Comparison of ENCODE assay signal across 15 cellular contexts in the genomic region with DNA sequence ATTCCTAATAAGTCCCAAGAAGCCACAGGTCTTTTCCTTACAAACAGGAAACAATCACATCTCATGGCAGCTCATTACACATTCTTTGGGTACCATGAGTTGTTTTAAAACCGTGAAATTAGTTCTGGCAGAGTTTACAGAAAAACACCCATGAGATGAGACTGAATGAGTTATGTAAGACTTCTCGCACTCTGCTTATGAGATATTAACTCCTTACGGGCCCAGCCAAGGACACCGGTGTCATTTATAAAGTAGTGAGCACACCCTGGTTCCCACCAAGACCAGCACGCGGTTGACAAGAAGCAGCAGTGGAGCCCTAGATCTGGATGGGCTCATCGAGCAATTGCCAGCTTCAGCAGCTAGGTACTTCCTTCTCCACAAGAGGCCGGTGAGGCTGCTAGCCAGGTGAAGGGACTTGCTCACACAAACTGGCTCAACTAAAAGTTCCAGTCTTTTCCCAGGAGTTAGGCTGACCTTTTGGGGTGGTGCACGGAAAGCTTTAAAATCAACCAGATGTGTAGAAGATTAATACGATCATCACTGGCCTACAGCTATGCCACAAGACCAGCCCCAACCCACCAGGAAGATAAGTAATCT.
A peak's percentile ranks its signal among the peaks of the same experiment; 100 is the strongest.
DNase-seq lines count a peak whose midpoint lies in the region; ATAC-seq lines count a peak whose summit lies in the region.
"Had no signal": no experiment of that assay in that cellular context is flagged by ENCODE, and none has a peak within 500 bp of the region (broad histone marks: within the 10 kb centered on the region; RNA-seq: fewer than 3 reads in every experiment).

No MANE protein-coding gene starts in this region.

- H3K4me3 Mint-ChIP-seq in activated T-cell treated with anti-CD3 and anti-CD28 coated beads, Interleukin-2, amount 50 U/mL, for 24 hours = no peak overlapping the region
- H3K4me3 Mint-ChIP-seq in T-cell = no peak overlapping the region
- H3K4me3 Mint-ChIP-seq: IgD-negative memory B cell, naive B cell had no signal

- no peak for DNase-seq in activated T-cell treated with anti-CD3 and anti-CD28 coated beads, Interleukin-2, amount 50 U/mL, for 24 hours
- DNase-seq in activated T-cell treated with anti-CD3 and anti-CD28 coated beads for 4 hours = no peak
- peak; percentile 36 for DNase-seq in AG20443 (ENCODE audit: low spot score)
- DNase-seq in T-cell = no peak
- DNase-seq in left ventricle myocardium superior = no peak
- DNase-seq in RKO (ENCODE audit: low spot score) = no peak
- no peak for DNase-seq in DMS79 treated with DMSO at 0.1 percent for 48 hours (lab: John Stamatoyannopoulos, UW)
- DNase-seq: naive B cell; SIG-M5; stimulated activated CD4-positive, alpha-beta T cell treated with anti-CD3 and anti-CD28 coated beads, Interleukin-2, amount 100 ng/mL, for 24 hours; T-helper 2 cell; WERI-Rb-1 had no signal

- peaks cover 94% of the 10 kb centered on the region for H3K4me1 Mint-ChIP-seq in activated T-cell treated with anti-CD3 and anti-CD28 coated beads, Interleukin-2, amount 50 U/mL, for 24 hours (ENCODE audit: low read depth)
- H3K4me1 Mint-ChIP-seq in T-cell = peaks cover 56 to 84% (median 76%) of the 10 kb centered on the region in 3 donors
- H3K4me1 Mint-ChIP-seq: naive B cell had no signal

- peaks cover 15% of the 10 kb centered on the region for H3K9me3 Mint-ChIP-seq in activated T-cell treated with anti-CD3 and anti-CD28 coated beads, Interleukin-2, amount 50 U/mL, for 24 hours
- peaks cover 0 to 10% (median 6%) of the 10 kb centered on the region in 3 donors for H3K9me3 Mint-ChIP-seq in T-cell

- peaks cover 13% of the 10 kb centered on the region for H3K36me3 Mint-ChIP-seq in activated T-cell treated with anti-CD3 and anti-CD28 coated beads, Interleukin-2, amount 50 U/mL, for 24 hours (ENCODE audit: low read depth)
- H3K36me3 Mint-ChIP-seq in T-cell = peaks cover 13% of the 10 kb centered on the region
- H3K36me3 Mint-ChIP-seq: IgD-negative memory B cell had no signal

- CTCF ChIA-PET in T-cell (lab: Charles Lee) = interaction anchor here in 1 of 2 donors (0.9 to 1.3 kb wide), 4 partner anchors 10 to 76 kb away, joined by 3 to 5 read pairs (median 4); no protein-coding TSS in a partner anchor

- H3K27ac Mint-ChIP-seq in activated T-cell treated with anti-CD3 and anti-CD28 coated beads, Interleukin-2, amount 50 U/mL, for 24 hours = peak overlapping the region; percentile 73
- peak overlapping the region; percentile 87 to 88 for H3K27ac Mint-ChIP-seq in T-cell
- H3K27ac Mint-ChIP-seq: naive B cell had no signal

- POLR2A ChIA-PET in T-cell (lab: Charles Lee) = interaction anchor here (0.5 to 1.0 kb wide), 4 partner anchors 22 to 260 kb away, joined by 3 to 6 read pairs (median 4); no protein-coding TSS in a partner anchor

- ATAC-seq in T-cell (replicated peaks in 1 of 4) (no peak), left ventricle myocardium superior (peak; percentile 60), GM21825 (IDR thresholded peaks at IDR 0.05; ENCODE audit: unreplicated experiment) (no peak)
- ATAC-seq: A549 had no signal

- intact Hi-C loops in left ventricle myocardium superior (cut with micrococcal nuclease) = no loop called here

- no peaks in the 10 kb centered on the region for H3K27me3 Mint-ChIP-seq in activated T-cell treated with anti-CD3 and anti-CD28 coated beads, Interleukin-2, amount 50 U/mL, for 24 hours
- no peaks in the 10 kb centered on the region for H3K27me3 Mint-ChIP-seq in T-cell
- H3K27me3 Mint-ChIP-seq: IgD-negative memory B cell had no signal
